Comparison of ENCODE assay signal across 2 cellular contexts in the genomic region with DNA sequence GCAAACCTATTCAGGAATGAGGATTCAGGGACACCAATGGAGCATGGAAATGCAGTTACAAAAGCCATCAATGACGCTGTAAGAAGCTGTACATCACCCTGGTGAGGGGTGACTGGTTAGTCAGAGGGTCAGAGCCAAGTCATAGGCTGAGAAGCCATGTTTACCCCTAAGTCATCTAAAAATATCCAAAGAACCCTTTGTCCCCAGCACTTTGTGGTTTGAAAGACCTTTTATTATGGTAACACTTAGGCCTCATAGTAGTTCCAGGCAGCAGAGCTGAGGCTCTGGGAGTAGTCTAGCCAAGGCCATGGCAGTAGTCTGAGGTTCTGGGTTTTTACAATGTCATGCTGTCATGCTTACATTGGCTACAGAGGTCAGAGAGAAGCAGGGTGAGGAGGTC.
TF ChIP-seq lines count a peak whose summit lies in the region.

No MANE protein-coding gene starts in this region.

TF ChIP-seq in SK-N-SH, 30 proteins besides CTCF, POLR2A, EP300 and RAD21 (continued from another document):
- no peak for TF ChIP-seq USF1 (IDR thresholded peaks at IDR 0.05; ENCODE audit: borderline replicate concordance, low read depth)
- TF ChIP-seq TAF1 (IDR thresholded peaks at IDR 0.05; ENCODE audit: borderline replicate concordance, low read depth, low read length): no peak
- no peak for TF ChIP-seq MAX (IDR thresholded peaks at IDR 0.05; ENCODE audit: low read depth)
- TF ChIP-seq CHD2 (IDR thresholded peaks at IDR 0.05; ENCODE audit: low read length, partially characterized antibody): no peak
- no peak for TF ChIP-seq JUND (IDR thresholded peaks at IDR 0.05)

TF ChIP-seq in SK-N-SH treated with all-trans-retinoic acid at 6 μM for 48 hours, 23 proteins besides CTCF, POLR2A, EP300 and RAD21 (continued from another document):
- TF ChIP-seq, protein P1, sequence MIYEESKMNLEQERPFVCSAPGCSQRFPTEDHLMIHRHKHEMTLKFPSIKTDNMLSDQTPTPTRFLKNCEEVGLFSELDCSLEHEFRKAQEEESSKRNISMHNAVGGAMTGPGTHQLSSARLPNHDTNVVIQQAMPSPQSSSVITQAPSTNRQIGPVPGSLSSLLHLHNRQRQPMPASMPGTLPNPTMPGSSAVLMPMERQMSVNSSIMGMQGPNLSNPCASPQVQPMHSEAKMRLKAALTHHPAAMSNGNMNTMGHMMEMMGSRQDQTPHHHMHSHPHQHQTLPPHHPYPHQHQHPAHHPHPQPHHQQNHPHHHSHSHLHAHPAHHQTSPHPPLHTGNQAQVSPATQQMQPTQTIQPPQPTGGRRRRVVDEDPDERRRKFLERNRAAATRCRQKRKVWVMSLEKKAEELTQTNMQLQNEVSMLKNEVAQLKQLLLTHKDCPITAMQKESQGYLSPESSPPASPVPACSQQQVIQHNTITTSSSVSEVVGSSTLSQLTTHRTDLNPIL (CRISPR knock-in tag; IDR thresholded peaks at IDR 0.05; ENCODE audit: low read depth): no peak
- TF ChIP-seq TCF4 (CRISPR knock-in tag; IDR thresholded peaks at IDR 0.05; ENCODE audit: borderline replicate concordance): no peak
- TF ChIP-seq PPARA (CRISPR knock-in tag; IDR thresholded peaks at IDR 0.05; ENCODE audit: borderline replicate concordance): no peak
- no peak for TF ChIP-seq TOX (CRISPR knock-in tag; IDR thresholded peaks at IDR 0.05; ENCODE audit: borderline replicate concordance)
- TF ChIP-seq ESRRG (CRISPR knock-in tag; IDR thresholded peaks at IDR 0.05): no peak
- TF ChIP-seq, protein P2, sequence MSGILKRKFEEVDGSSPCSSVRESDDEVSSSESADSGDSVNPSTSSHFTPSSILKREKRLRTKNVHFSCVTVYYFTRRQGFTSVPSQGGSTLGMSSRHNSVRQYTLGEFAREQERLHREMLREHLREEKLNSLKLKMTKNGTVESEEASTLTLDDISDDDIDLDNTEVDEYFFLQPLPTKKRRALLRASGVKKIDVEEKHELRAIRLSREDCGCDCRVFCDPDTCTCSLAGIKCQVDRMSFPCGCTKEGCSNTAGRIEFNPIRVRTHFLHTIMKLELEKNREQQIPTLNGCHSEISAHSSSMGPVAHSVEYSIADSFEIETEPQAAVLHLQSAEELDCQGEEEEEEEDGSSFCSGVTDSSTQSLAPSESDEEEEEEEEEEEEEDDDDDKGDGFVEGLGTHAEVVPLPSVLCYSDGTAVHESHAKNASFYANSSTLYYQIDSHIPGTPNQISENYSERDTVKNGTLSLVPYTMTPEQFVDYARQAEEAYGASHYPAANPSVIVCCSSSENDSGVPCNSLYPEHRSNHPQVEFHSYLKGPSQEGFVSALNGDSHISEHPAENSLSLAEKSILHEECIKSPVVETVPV (CRISPR knock-in tag; IDR thresholded peaks at IDR 0.05): no peak
- no peak for TF ChIP-seq ZC3H10 (CRISPR knock-in tag; IDR thresholded peaks at IDR 0.05)
- TF ChIP-seq, protein P3, sequence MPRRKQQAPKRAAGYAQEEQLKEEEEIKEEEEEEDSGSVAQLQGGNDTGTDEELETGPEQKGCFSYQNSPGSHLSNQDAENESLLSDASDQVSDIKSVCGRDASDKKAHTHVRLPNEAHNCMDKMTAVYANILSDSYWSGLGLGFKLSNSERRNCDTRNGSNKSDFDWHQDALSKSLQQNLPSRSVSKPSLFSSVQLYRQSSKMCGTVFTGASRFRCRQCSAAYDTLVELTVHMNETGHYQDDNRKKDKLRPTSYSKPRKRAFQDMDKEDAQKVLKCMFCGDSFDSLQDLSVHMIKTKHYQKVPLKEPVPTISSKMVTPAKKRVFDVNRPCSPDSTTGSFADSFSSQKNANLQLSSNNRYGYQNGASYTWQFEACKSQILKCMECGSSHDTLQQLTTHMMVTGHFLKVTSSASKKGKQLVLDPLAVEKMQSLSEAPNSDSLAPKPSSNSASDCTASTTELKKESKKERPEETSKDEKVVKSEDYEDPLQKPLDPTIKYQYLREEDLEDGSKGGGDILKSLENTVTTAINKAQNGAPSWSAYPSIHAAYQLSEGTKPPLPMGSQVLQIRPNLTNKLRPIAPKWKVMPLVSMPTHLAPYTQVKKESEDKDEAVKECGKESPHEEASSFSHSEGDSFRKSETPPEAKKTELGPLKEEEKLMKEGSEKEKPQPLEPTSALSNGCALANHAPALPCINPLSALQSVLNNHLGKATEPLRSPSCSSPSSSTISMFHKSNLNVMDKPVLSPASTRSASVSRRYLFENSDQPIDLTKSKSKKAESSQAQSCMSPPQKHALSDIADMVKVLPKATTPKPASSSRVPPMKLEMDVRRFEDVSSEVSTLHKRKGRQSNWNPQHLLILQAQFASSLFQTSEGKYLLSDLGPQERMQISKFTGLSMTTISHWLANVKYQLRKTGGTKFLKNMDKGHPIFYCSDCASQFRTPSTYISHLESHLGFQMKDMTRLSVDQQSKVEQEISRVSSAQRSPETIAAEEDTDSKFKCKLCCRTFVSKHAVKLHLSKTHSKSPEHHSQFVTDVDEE (CRISPR knock-in tag; IDR thresholded peaks at IDR 0.05): no peak
- no peak for TF ChIP-seq ZNF565 (CRISPR knock-in tag; conservative IDR thresholded peaks at IDR 0.05; ENCODE audit: low read depth)
- TF ChIP-seq OSR1 (CRISPR knock-in tag; IDR thresholded peaks at IDR 0.05): no peak
- TF ChIP-seq ARNTL (CRISPR knock-in tag; IDR thresholded peaks at IDR 0.05; ENCODE audit: borderline replicate concordance, low read depth): no peak
- TF ChIP-seq, protein P4, sequence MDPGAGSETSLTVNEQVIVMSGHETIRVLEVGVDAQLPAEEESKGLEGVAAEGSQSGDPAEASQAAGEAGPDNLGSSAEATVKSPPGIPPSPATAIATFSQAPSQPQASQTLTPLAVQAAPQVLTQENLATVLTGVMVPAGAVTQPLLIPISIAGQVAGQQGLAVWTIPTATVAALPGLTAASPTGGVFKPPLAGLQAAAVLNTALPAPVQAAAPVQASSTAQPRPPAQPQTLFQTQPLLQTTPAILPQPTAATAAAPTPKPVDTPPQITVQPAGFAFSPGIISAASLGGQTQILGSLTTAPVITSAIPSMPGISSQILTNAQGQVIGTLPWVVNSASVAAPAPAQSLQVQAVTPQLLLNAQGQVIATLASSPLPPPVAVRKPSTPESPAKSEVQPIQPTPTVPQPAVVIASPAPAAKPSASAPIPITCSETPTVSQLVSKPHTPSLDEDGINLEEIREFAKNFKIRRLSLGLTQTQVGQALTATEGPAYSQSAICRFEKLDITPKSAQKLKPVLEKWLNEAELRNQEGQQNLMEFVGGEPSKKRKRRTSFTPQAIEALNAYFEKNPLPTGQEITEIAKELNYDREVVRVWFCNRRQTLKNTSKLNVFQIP (CRISPR knock-in tag; IDR thresholded peaks at IDR 0.05; ENCODE audit: borderline replicate concordance, low read depth): no peak
- TF ChIP-seq SNAI2 (CRISPR knock-in tag; IDR thresholded peaks at IDR 0.05): no peak
- TF ChIP-seq ZNF8 (CRISPR knock-in tag; IDR thresholded peaks at IDR 0.05): no peak
